In the genomic region with DNA sequence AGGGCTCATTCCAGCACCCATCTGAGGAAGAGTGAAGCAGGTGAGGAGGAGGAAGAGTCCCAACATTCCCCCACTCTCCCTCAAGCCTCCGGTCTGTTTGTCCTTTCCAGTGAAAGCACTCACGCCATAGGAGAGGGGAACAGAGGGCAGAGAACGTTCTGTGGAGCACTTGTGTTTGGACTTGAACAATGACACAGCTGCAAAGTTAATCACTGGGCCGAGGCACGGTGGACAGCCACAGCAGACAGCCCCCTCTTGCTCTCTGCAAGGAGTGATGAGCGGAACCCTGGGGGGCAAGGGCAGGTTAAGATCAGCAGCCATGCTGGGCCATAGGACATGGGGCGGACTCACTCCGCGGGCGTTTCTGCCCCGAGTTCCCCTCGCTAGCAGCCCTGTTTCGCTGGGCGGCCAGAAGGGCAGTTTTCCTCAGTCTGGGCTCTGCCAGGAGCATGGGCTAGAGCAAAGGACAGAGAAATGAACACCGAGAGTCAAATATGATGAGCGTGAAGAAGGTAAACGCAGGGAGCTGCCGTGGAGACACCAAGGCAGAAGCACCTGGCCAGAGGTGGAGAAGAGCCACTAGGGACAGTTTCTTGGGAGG, we compare ENCODE assay signal across 1 cellular context.
TF ChIP-seq lines count a peak whose summit lies in the region.

No MANE protein-coding gene starts in this region.

TF ChIP-seq in GM23338, 12 proteins besides CTCF, POLR2A, EP300 and RAD21:
- TF ChIP-seq EZH2phosphoT487 (IDR thresholded peaks at IDR 0.05; ENCODE audit: unreplicated experiment) = no peak
- no peak for TF ChIP-seq STAT1 (IDR thresholded peaks at IDR 0.05; ENCODE audit: unreplicated experiment)
- TF ChIP-seq ZNF114 (CRISPR knock-in tag; IDR thresholded peaks at IDR 0.05) = no peak
- TF ChIP-seq, protein P1, sequence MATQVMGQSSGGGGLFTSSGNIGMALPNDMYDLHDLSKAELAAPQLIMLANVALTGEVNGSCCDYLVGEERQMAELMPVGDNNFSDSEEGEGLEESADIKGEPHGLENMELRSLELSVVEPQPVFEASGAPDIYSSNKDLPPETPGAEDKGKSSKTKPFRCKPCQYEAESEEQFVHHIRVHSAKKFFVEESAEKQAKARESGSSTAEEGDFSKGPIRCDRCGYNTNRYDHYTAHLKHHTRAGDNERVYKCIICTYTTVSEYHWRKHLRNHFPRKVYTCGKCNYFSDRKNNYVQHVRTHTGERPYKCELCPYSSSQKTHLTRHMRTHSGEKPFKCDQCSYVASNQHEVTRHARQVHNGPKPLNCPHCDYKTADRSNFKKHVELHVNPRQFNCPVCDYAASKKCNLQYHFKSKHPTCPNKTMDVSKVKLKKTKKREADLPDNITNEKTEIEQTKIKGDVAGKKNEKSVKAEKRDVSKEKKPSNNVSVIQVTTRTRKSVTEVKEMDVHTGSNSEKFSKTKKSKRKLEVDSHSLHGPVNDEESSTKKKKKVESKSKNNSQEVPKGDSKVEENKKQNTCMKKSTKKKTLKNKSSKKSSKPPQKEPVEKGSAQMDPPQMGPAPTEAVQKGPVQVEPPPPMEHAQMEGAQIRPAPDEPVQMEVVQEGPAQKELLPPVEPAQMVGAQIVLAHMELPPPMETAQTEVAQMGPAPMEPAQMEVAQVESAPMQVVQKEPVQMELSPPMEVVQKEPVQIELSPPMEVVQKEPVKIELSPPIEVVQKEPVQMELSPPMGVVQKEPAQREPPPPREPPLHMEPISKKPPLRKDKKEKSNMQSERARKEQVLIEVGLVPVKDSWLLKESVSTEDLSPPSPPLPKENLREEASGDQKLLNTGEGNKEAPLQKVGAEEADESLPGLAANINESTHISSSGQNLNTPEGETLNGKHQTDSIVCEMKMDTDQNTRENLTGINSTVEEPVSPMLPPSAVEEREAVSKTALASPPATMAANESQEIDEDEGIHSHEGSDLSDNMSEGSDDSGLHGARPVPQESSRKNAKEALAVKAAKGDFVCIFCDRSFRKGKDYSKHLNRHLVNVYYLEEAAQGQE (IDR thresholded peaks at IDR 0.05; ENCODE audit: unreplicated experiment) = no peak
- TF ChIP-seq, protein P2, sequence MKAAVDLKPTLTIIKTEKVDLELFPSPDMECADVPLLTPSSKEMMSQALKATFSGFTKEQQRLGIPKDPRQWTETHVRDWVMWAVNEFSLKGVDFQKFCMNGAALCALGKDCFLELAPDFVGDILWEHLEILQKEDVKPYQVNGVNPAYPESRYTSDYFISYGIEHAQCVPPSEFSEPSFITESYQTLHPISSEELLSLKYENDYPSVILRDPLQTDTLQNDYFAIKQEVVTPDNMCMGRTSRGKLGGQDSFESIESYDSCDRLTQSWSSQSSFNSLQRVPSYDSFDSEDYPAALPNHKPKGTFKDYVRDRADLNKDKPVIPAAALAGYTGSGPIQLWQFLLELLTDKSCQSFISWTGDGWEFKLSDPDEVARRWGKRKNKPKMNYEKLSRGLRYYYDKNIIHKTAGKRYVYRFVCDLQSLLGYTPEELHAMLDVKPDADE (IDR thresholded peaks at IDR 0.05) = no peak
- no peak for TF ChIP-seq JUNB (IDR thresholded peaks at IDR 0.05; ENCODE audit: unreplicated experiment)
- TF ChIP-seq, protein P3, sequence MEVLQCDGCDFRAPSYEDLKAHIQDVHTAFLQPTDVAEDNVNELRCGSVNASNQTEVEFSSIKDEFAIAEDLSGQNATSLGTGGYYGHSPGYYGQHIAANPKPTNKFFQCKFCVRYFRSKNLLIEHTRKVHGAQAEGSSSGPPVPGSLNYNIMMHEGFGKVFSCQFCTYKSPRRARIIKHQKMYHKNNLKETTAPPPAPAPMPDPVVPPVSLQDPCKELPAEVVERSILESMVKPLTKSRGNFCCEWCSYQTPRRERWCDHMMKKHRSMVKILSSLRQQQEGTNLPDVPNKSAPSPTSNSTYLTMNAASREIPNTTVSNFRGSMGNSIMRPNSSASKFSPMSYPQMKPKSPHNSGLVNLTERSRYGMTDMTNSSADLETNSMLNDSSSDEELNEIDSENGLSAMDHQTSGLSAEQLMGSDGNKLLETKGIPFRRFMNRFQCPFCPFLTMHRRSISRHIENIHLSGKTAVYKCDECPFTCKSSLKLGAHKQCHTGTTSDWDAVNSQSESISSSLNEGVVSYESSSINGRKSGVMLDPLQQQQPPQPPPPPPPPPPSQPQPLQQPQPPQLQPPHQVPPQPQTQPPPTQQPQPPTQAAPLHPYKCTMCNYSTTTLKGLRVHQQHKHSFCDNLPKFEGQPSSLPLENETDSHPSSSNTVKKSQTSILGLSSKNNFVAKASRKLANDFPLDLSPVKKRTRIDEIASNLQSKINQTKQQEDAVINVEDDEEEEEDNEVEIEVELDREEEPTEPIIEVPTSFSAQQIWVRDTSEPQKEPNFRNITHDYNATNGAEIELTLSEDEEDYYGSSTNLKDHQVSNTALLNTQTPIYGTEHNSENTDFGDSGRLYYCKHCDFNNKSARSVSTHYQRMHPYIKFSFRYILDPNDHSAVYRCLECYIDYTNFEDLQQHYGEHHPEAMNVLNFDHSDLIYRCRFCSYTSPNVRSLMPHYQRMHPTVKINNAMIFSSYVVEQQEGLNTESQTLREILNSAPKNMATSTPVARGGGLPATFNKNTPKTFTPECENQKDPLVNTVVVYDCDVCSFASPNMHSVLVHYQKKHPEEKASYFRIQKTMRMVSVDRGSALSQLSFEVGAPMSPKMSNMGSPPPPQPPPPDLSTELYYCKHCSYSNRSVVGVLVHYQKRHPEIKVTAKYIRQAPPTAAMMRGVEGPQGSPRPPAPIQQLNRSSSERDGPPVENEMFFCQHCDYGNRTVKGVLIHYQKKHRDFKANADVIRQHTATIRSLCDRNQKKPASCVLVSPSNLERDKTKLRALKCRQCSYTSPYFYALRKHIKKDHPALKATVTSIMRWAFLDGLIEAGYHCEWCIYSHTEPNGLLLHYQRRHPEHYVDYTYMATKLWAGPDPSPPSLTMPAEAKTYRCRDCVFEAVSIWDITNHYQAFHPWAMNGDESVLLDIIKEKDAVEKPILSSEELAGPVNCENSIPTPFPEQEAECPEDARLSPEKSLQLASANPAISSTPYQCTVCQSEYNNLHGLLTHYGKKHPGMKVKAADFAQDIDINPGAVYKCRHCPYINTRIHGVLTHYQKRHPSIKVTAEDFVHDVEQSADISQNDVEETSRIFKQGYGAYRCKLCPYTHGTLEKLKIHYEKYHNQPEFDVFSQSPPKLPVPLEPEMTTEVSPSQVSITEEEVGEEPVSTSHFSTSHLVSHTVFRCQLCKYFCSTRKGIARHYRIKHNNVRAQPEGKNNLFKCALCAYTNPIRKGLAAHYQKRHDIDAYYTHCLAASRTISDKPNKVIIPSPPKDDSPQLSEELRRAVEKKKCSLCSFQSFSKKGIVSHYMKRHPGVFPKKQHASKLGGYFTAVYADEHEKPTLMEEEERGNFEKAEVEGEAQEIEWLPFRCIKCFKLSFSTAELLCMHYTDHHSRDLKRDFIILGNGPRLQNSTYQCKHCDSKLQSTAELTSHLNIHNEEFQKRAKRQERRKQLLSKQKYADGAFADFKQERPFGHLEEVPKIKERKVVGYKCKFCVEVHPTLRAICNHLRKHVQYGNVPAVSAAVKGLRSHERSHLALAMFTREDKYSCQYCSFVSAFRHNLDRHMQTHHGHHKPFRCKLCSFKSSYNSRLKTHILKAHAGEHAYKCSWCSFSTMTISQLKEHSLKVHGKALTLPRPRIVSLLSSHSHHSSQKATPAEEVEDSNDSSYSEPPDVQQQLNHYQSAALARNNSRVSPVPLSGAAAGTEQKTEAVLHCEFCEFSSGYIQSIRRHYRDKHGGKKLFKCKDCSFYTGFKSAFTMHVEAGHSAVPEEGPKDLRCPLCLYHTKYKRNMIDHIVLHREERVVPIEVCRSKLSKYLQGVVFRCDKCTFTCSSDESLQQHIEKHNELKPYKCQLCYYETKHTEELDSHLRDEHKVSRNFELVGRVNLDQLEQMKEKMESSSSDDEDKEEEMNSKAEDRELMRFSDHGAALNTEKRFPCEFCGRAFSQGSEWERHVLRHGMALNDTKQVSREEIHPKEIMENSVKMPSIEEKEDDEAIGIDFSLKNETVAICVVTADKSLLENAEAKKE (CRISPR knock-in tag; IDR thresholded peaks at IDR 0.05) = no peak
- no peak for TF ChIP-seq EZH2 (IDR thresholded peaks at IDR 0.05; ENCODE audit: low read depth, unreplicated experiment)
- TF ChIP-seq POLR2AphosphoS5 (IDR thresholded peaks at IDR 0.05; ENCODE audit: low read depth) = no peak
- no peak for TF ChIP-seq NANOG (IDR thresholded peaks at IDR 0.05; ENCODE audit: borderline replicate concordance)
- TF ChIP-seq ZNF331 (CRISPR knock-in tag; IDR thresholded peaks at IDR 0.05; ENCODE audit: low read depth) = no peak
- no peak for TF ChIP-seq CREB1 (CRISPR knock-in tag; IDR thresholded peaks at IDR 0.05; ENCODE audit: low read depth)
